ENCODE assay signal across 1 cellular context in genomic region chr11:64040684-64041267, GRCh38.
TF ChIP-seq lines count a peak whose summit lies in the region.

No MANE protein-coding gene starts in this region.

TF ChIP-seq in K562, 482 proteins besides CTCF, POLR2A, EP300 and RAD21:
- TF ChIP-seq PPARD (CRISPR knock-in tag; IDR thresholded peaks at IDR 0.05) (no peak), CBFA2T3 (IDR thresholded peaks at IDR 0.05) (no peak), ZBTB33 (CRISPR knock-in tag; IDR thresholded peaks at IDR 0.05) (peak; percentile 50; the same call in 1 of the 2 replicates), GABPA (tag; conservative IDR thresholded peaks at IDR 0.05; ENCODE audit: low read depth) (no peak), NR2C1 (IDR thresholded peaks at IDR 0.05) (peak; percentile 45; the same call in 1 of the 2 replicates), NR2C1 (tag; IDR thresholded peaks at IDR 0.05) (peak; percentile 33; the same call in 1 of the 2 replicates), NFYB (IDR thresholded peaks at IDR 0.05; ENCODE audit: extremely low read depth, insufficient read length) (no peak), C11orf30 (IDR thresholded peaks at IDR 0.05; ENCODE audit: low read depth) (no peak), GATAD2A (IDR thresholded peaks at IDR 0.05) (no peak), NCOA1 (IDR thresholded peaks at IDR 0.05; ENCODE audit: low read depth) (no peak), ZNF354B (CRISPR knock-in tag; IDR thresholded peaks at IDR 0.05) (no peak), LARP7 (IDR thresholded peaks at IDR 0.05) (no peak), CTCFL (IDR thresholded peaks at IDR 0.05; ENCODE audit: borderline replicate concordance, insufficient read depth, low read depth, low read length, poor library complexity, severe bottlenecking) (no peak), ZFP91 (CRISPR knock-in tag; IDR thresholded peaks at IDR 0.05) (no peak), PTBP1 (IDR thresholded peaks at IDR 0.05; ENCODE audit: low read depth, low read length) (no peak), ZBTB7A (IDR thresholded peaks at IDR 0.05; ENCODE audit: borderline replicate concordance, control insufficient read depth, low read depth, low read length) (peak; percentile 14; the same call in 1 of the 2 replicates), RB1 (IDR thresholded peaks at IDR 0.05; ENCODE audit: low read depth) (no peak), SMC3 (conservative IDR thresholded peaks at IDR 0.05; ENCODE audit: insufficient read depth, low read depth, low read length) (0 out of 2 replicates have a peak, but pooled peaks have one; percentile 28)
